9 cellular contexts compared by ENCODE assay signal in genomic region chr3:71304261-71304646, GRCh38.
DNase-seq lines count a peak whose midpoint lies in the region; ATAC-seq and TF ChIP-seq lines count a peak whose summit lies in the region.
"Had no signal": no experiment of that assay in that cellular context is flagged by ENCODE, and none has a peak within 500 bp of the region (broad histone marks: within the 10 kb centered on the region; RNA-seq: fewer than 3 reads in every experiment).

No MANE protein-coding gene starts in this region.

- no peak for TF ChIP-seq CTCF in IMR-90 (conservative IDR thresholded peaks at IDR 0.05; ENCODE audit: low read depth, low read length)
- no peak for TF ChIP-seq CTCF in colonic mucosa (IDR thresholded peaks at IDR 0.05)
- TF ChIP-seq CTCF in WERI-Rb-1 (IDR thresholded peaks at IDR 0.05; ENCODE audit: low read depth, low read length): no peak

- no peaks in the 10 kb centered on the region for H3K27me3 Mint-ChIP-seq in CD4-positive, CD25-positive, alpha-beta regulatory T cell
- H3K27me3 Mint-ChIP-seq in naive thymus-derived CD4-positive, alpha-beta T cell: peaks cover 0 to 67% (median 0%) of the 10 kb centered on the region in 5 donors

- H3K79me1 ChIP-seq in IMR-90 (ENCODE audit: low read depth in 1 of 2, low read length in 2 of 2): peaks cover 16 to 41% of the 10 kb centered on the region in 2 experiments

- no peak for TF ChIP-seq RAD21 in IMR-90 (IDR thresholded peaks at IDR 0.05; ENCODE audit: low read length)

- WGBS in IMR-90 (ENCODE audit: extremely low coverage in 2 of 2, insufficient read length in 1 of 2), 2 experiments: no CpG with 5 or more reads among the region's 3 CpGs

- no peak for TF ChIP-seq POLR2A in IMR-90 (IDR thresholded peaks at IDR 0.05; ENCODE audit: low read depth, low read length)

- H4K20me1 ChIP-seq in IMR-90 (ENCODE audit: insufficient read depth, low read length): no peaks in the 10 kb centered on the region

- peak overlapping the region; percentile 74 for H3K27ac ChIP-seq in CD4-positive, CD25-positive, alpha-beta regulatory T cell (ENCODE audit: insufficient read depth, low read length, poor library complexity, severe bottlenecking)
- H3K27ac ChIP-seq in IMR-90 (ENCODE audit: insufficient read depth, low read length): peak overlapping the region; percentile 10; the same call in 1 of the 2 replicates
- peak overlapping the region; percentile 63 for H3K27ac ChIP-seq in colonic mucosa
- peak overlapping the region; percentile 90 for H3K27ac ChIP-seq in naive thymus-derived CD4-positive, alpha-beta T cell (ENCODE audit: low read depth, low read length)
- no peak overlapping the region for H3K27ac ChIP-seq in WERI-Rb-1

- H4K8ac ChIP-seq in IMR-90 (ENCODE audit: low read depth in 2 of 2, low read length in 2 of 2): peak overlapping the region; percentile 76 to 91

- ATAC-seq in CD4-positive, CD25-positive, alpha-beta regulatory T cell (ENCODE audit: low read depth in 2 of 2): no peak
- no peak for ATAC-seq in IMR-90 (ENCODE audit: low read depth)
- no peak for ATAC-seq in naive thymus-derived CD4-positive, alpha-beta T cell
- ATAC-seq in GM21447 (IDR thresholded peaks at IDR 0.05; ENCODE audit: unreplicated experiment): no peak

- H3K9me1 ChIP-seq in IMR-90 (ENCODE audit: insufficient read depth, low read length): no peaks in the 10 kb centered on the region

- H4K5ac ChIP-seq in IMR-90 (ENCODE audit: low read depth, low read length): peak overlapping the region; percentile 61

- in situ Hi-C loops in IMR-90 (cut with MboI; ENCODE audit: low sequenced_read_pairs): loop anchor here (10.0 to 25.0 kb wide), 4 partner anchors 169 to 759 kb away; no protein-coding TSS in a partner anchor

- peak overlapping the region; percentile 19; the same call in 1 of the 2 replicates for H3K23ac ChIP-seq in IMR-90 (ENCODE audit: low read depth, low read length)

- H3K9ac ChIP-seq in IMR-90 (ENCODE audit: low read depth, low read length): peak overlapping the region; percentile 57
- no peak overlapping the region for H3K9ac ChIP-seq in colonic mucosa (ENCODE audit: low read depth in 2 of 2, low read length in 2 of 2)

- peak overlapping the region; percentile 69; the same call in 1 of the 2 replicates for H2BK20ac ChIP-seq in IMR-90 (ENCODE audit: low read depth, low read length)

- intact Hi-C loops in IMR-90 (cut with micrococcal nuclease) (loop anchor here (1.0 to 10.0 kb wide), 9 partner anchors 174 to 1239 kb away; partner anchors contain the start of gene FOXP1), colonic mucosa (cut with DNase I) (loop anchor here (10.0 kb wide), 2 partner anchors 281 to 299 kb away; partner anchors contain the start of gene FOXP1)
- intact Hi-C loops in naive thymus-derived CD4-positive, alpha-beta T cell (cut with micrococcal nuclease): loop anchor here (1.0 to 10.0 kb wide), 17 partner anchors 88 to 773 kb away; no protein-coding TSS in a partner anchor

- DNase-seq in CD4-positive, CD25-positive, alpha-beta regulatory T cell: peak in 1 of 3 donors; percentile 20
- no peak for DNase-seq in IMR-90
- DNase-seq in colonic mucosa: no peak
- DNase-seq in naive thymus-derived CD4-positive, alpha-beta T cell: no peak
- no peak for DNase-seq in DMS153 treated with DMSO at 0.1 percent for 48 hours (lab: John Stamatoyannopoulos, UW; ENCODE audit: unreplicated experiment)
- DNase-seq in NCI-H510A treated with DMSO at 0.1 percent for 48 hours (lab: John Stamatoyannopoulos, UW): no peak
- no peak for DNase-seq in WERI-Rb-1
- DNase-seq: NCI-H1105 treated with DMSO at 0.1 percent for 48 hours had no signal

- no peak overlapping the region for H4K91ac ChIP-seq in IMR-90 (ENCODE audit: insufficient read depth, low read depth, low read length)

- H3K14ac ChIP-seq in IMR-90 (replicated peaks; ENCODE audit: low read depth, low read length): 0 out of 2 replicates have a peak overlapping the region, but pooled peaks have one; percentile 27

- H3K36me3 Mint-ChIP-seq in CD4-positive, CD25-positive, alpha-beta regulatory T cell: peaks cover 18% of the 10 kb centered on the region
- H3K36me3 Mint-ChIP-seq in naive thymus-derived CD4-positive, alpha-beta T cell: peaks cover 0 to 16% (median 8%) of the 10 kb centered on the region in 5 donors

- peak overlapping the region; percentile 34 for H3K4ac ChIP-seq in IMR-90 (ENCODE audit: low read depth, low read length)

- H3K36me3 ChIP-seq in CD4-positive, CD25-positive, alpha-beta regulatory T cell (ENCODE audit: control insufficient read depth, insufficient read depth, low read length): peaks cover 5% of the 10 kb centered on the region
- H3K36me3 ChIP-seq in IMR-90 (ENCODE audit: control insufficient read depth, insufficient read depth, low read length) (no peaks in the 10 kb centered on the region), colonic mucosa (no peaks in the 10 kb centered on the region), WERI-Rb-1 (no peaks in the 10 kb centered on the region)
- no peaks in the 10 kb centered on the region for H3K36me3 ChIP-seq in naive thymus-derived CD4-positive, alpha-beta T cell (ENCODE audit: control insufficient read depth in 2 of 3, insufficient read depth in 3 of 3, low read length in 3 of 3)

- H2AK5ac ChIP-seq in IMR-90 (ENCODE audit: low read depth, low read length): 0 out of 2 replicates have a peak overlapping the region, but pooled peaks have one; percentile 28

- peak overlapping the region; percentile 93 to 97 (median 95) for H3K4me3 Mint-ChIP-seq in CD4-positive, CD25-positive, alpha-beta regulatory T cell
- peak overlapping the region; percentile 41 to 98 (median 95) for H3K4me3 Mint-ChIP-seq in naive thymus-derived CD4-positive, alpha-beta T cell

- H2AFZ ChIP-seq in IMR-90 (replicated peaks; ENCODE audit: low read length, poor library complexity): no peak overlapping the region

- no peak overlapping the region for H2AK9ac ChIP-seq in IMR-90 (replicated peaks; ENCODE audit: low read depth, low read length, poor library complexity)

- peak overlapping the region; percentile 30; the same call in 2 of the 3 replicates for H2BK15ac ChIP-seq in IMR-90 (ENCODE audit: low read depth, low read length)

- peak overlapping the region; percentile 3 for H2BK5ac ChIP-seq in IMR-90 (ENCODE audit: low read depth, low read length, poor library complexity, severe bottlenecking)

- CTCF ChIA-PET in IMR-90 (lab: Yijun Ruan, JAX): no interaction called here
- CTCF ChIA-PET in naive thymus-derived CD4-positive, alpha-beta T cell (lab: Charles Lee): interaction anchor here (0.5 to 1.2 kb wide), 3 partner anchors 9 to 582 kb away, joined by 3 to 4 read pairs (median 3); no protein-coding TSS in a partner anchor

- peaks cover 60% of the 10 kb centered on the region for H3K4me1 ChIP-seq in CD4-positive, CD25-positive, alpha-beta regulatory T cell (ENCODE audit: control insufficient read depth, insufficient read depth, low read length, poor library complexity, severe bottlenecking)
- peaks cover 11% of the 10 kb centered on the region for H3K4me1 ChIP-seq in IMR-90 (ENCODE audit: control insufficient read depth, insufficient read depth, low read length)
- H3K4me1 ChIP-seq in colonic mucosa: no peaks in the 10 kb centered on the region
- peaks cover 4 to 63% of the 10 kb centered on the region in 2 donors for H3K4me1 ChIP-seq in naive thymus-derived CD4-positive, alpha-beta T cell (ENCODE audit: control insufficient read depth in 2 of 2, insufficient read depth in 2 of 2, low read length in 2 of 2)

- H3K9me3 Mint-ChIP-seq in CD4-positive, CD25-positive, alpha-beta regulatory T cell: no peaks in the 10 kb centered on the region
- no peaks in the 10 kb centered on the region for H3K9me3 Mint-ChIP-seq in naive thymus-derived CD4-positive, alpha-beta T cell

- dilution Hi-C loops in IMR-90 (cut with HindIII; ENCODE audit: low sequenced_read_pairs, unreplicated experiment): no loop called here

- peak overlapping the region; percentile 31 for H3K18ac ChIP-seq in IMR-90 (ENCODE audit: low read depth, low read length)

- H3K9me3 ChIP-seq in CD4-positive, CD25-positive, alpha-beta regulatory T cell (ENCODE audit: control insufficient read depth in 2 of 2, low read length in 2 of 2): no peaks in the 10 kb centered on the region
- H3K9me3 ChIP-seq in IMR-90 (ENCODE audit: control insufficient read depth, insufficient read depth, low read length) (no peaks in the 10 kb centered on the region), colonic mucosa (no peaks in the 10 kb centered on the region), WERI-Rb-1 (ENCODE audit: severe bottlenecking) (no peaks in the 10 kb centered on the region)
- H3K9me3 ChIP-seq in naive thymus-derived CD4-positive, alpha-beta T cell (ENCODE audit: control insufficient read depth in 2 of 3, low read length in 3 of 3): no peaks in the 10 kb centered on the region

- no peaks in the 10 kb centered on the region for H3K27me3 ChIP-seq in CD4-positive, CD25-positive, alpha-beta regulatory T cell (ENCODE audit: control insufficient read depth, insufficient read depth, low read length)
- H3K27me3 ChIP-seq in IMR-90 (ENCODE audit: control insufficient read depth, insufficient read depth, low read length) (no peaks in the 10 kb centered on the region), colonic mucosa (no peaks in the 10 kb centered on the region), WERI-Rb-1 (ENCODE audit: insufficient read depth, low read depth, severe bottlenecking) (no peaks in the 10 kb centered on the region)
- no peaks in the 10 kb centered on the region for H3K27me3 ChIP-seq in naive thymus-derived CD4-positive, alpha-beta T cell (ENCODE audit: control insufficient read depth in 2 of 2, insufficient read depth in 2 of 2, low read length in 2 of 2)

- peak overlapping the region; percentile 60 for H2BK120ac ChIP-seq in IMR-90 (ENCODE audit: low read depth, low read length)

- peak overlapping the region; percentile 99 for H3K4me3 ChIP-seq in CD4-positive, CD25-positive, alpha-beta regulatory T cell (ENCODE audit: low read depth, low read length)
- H3K4me3 ChIP-seq in IMR-90 (ENCODE audit: insufficient read depth, low read depth, low read length) (no peak overlapping the region), colonic mucosa (no peak overlapping the region), WERI-Rb-1 (ENCODE audit: low read depth, low read length) (no peak overlapping the region)
- H3K4me3 ChIP-seq in naive thymus-derived CD4-positive, alpha-beta T cell (ENCODE audit: low read length): peak overlapping the region; percentile 73

- peaks cover 46 to 88% (median 53%) of the 10 kb centered on the region in 4 donors for H3K4me1 Mint-ChIP-seq in CD4-positive, CD25-positive, alpha-beta regulatory T cell
- H3K4me1 Mint-ChIP-seq in naive thymus-derived CD4-positive, alpha-beta T cell: peaks cover 44 to 90% (median 74%) of the 10 kb centered on the region in 7 donors

- POLR2A ChIA-PET in IMR-90 (lab: Charles Lee; ENCODE audit: unreplicated experiment): no interaction called here
- POLR2A ChIA-PET in naive thymus-derived CD4-positive, alpha-beta T cell (lab: Charles Lee): interaction anchor here (1.1 to 2.3 kb wide), 3 partner anchors 127 to 191 kb away, joined by 4 to 7 read pairs (median 4); no protein-coding TSS in a partner anchor

- H3K4me2 ChIP-seq in IMR-90 (ENCODE audit: low read depth, low read length): peak overlapping the region; percentile 50

- no peak overlapping the region for H3K56ac ChIP-seq in IMR-90 (ENCODE audit: extremely low read depth, insufficient read depth, low read length)

- peak overlapping the region; percentile 95 to 97 (median 96) for H3K27ac Mint-ChIP-seq in CD4-positive, CD25-positive, alpha-beta regulatory T cell
- peak overlapping the region in 7 of 9 donors; percentile 95 to 99 (median 98) for H3K27ac Mint-ChIP-seq in naive thymus-derived CD4-positive, alpha-beta T cell

- no TSS peak for BruUV-seq in IMR-90 (replicated peaks; lab: Mats Ljungman, UMichigan)

Comparison
In these comparisons a context has a peak if more than half of its experiments do, and no peak if none do; other contexts are left out.
1. H3K4me3 ChIP-seq: peak in CD4-positive, CD25-positive, alpha-beta regulatory T cell (single experiment) and naive thymus-derived CD4-positive, alpha-beta T cell (single experiment); none in IMR-90 (single experiment), colonic mucosa (single experiment) and WERI-Rb-1 (single experiment).